12 cellular contexts compared by ENCODE assay signal in genomic region chr2:105617631-105618350, GRCh38.
A peak's percentile ranks its signal among the peaks of the same experiment; 100 is the strongest.
DNase-seq lines count a peak whose midpoint lies in the region; ATAC-seq and TF ChIP-seq lines count a peak whose summit lies in the region.
"Had no signal": no experiment of that assay in that cellular context is flagged by ENCODE, and none has a peak within 500 bp of the region (broad histone marks: within the 10 kb centered on the region; RNA-seq: fewer than 3 reads in every experiment).

No MANE protein-coding gene starts in this region.

- H3K9me3 ChIP-seq in upper lobe of right lung: no peaks in the 10 kb centered on the region
- H3K9me3 ChIP-seq: Peyer's patch had no signal

- no peak overlapping the region for H3K4me3 Mint-ChIP-seq in natural killer cell treated with Interleukin-12 subunit alpha and Interleukin-12 subunit beta and Interleukin-15 and Interleukin-18, amount 100 ng/mL, for 72 hours
- H3K4me3 Mint-ChIP-seq in natural killer cell: no peak overlapping the region

- H3K27me3 ChIP-seq in upper lobe of right lung: no peaks in the 10 kb centered on the region
- H3K27me3 ChIP-seq: Peyer's patch had no signal

- H3K27ac ChIP-seq in upper lobe of right lung: no peak overlapping the region
- H3K27ac ChIP-seq: Peyer's patch had no signal

- TF ChIP-seq CTCF in natural killer cell (IDR thresholded peaks at IDR 0.05): no peak
- TF ChIP-seq CTCF in upper lobe of right lung (IDR thresholded peaks at IDR 0.05): no peak

- DNase-seq in natural killer cell treated with Interleukin-12 subunit alpha and Interleukin-12 subunit beta and Interleukin-15 and Interleukin-18, amount 100 ng/mL, for 72 hours (ENCODE audit: low spot score): no peak
- DNase-seq in natural killer cell (no peak), NCI-H69 (lab: John Stamatoyannopoulos, UW) (peak; percentile 82), cerebellar cortex (ENCODE audit: low spot score) (peak; percentile 30), upper lobe of right lung (no peak), DMS114 treated with DMSO at 0.1 percent for 48 hours (lab: John Stamatoyannopoulos, UW; ENCODE audit: unreplicated experiment) (no peak)
- DNase-seq in stimulated activated CD4-positive, alpha-beta T cell treated with anti-CD3 and anti-CD28 coated beads, Interleukin-4, amount 100 ng/mL, for 1 hour: no peak
- no peak for DNase-seq in activated CD8-positive, alpha-beta memory T cell treated with anti-CD3 and anti-CD28 coated beads for 24 hours
- DNase-seq: activated naive CD4-positive, alpha-beta T cell treated with anti-CD3 and anti-CD28 coated beads, Interleukin-2, amount 50 U/mL, for 16 hours; HCEC 1CT; NCI-H187 treated with DMSO at 0.1 percent for 48 hours had no signal

- H3K4me1 Mint-ChIP-seq in natural killer cell treated with Interleukin-12 subunit alpha and Interleukin-12 subunit beta and Interleukin-15 and Interleukin-18, amount 100 ng/mL, for 72 hours (ENCODE audit: low read depth in 2 of 2): no peaks in the 10 kb centered on the region
- peaks cover 0 to 6% of the 10 kb centered on the region in 2 donors for H3K4me1 Mint-ChIP-seq in natural killer cell

- H3K4me1 ChIP-seq in upper lobe of right lung: no peaks in the 10 kb centered on the region

- no peak overlapping the region for H3K27ac Mint-ChIP-seq in natural killer cell treated with Interleukin-12 subunit alpha and Interleukin-12 subunit beta and Interleukin-15 and Interleukin-18, amount 100 ng/mL, for 72 hours
- no peak overlapping the region for H3K27ac Mint-ChIP-seq in natural killer cell

- H3K4me3 ChIP-seq in upper lobe of right lung: no peak overlapping the region
- H3K4me3 ChIP-seq: Peyer's patch had no signal

- no peaks in the 10 kb centered on the region for H3K36me3 Mint-ChIP-seq in natural killer cell treated with Interleukin-12 subunit alpha and Interleukin-12 subunit beta and Interleukin-15 and Interleukin-18, amount 100 ng/mL, for 72 hours
- H3K36me3 Mint-ChIP-seq in natural killer cell: no peaks in the 10 kb centered on the region

- H3K27me3 Mint-ChIP-seq in natural killer cell treated with Interleukin-12 subunit alpha and Interleukin-12 subunit beta and Interleukin-15 and Interleukin-18, amount 100 ng/mL, for 72 hours: peaks cover 13 to 16% of the 10 kb centered on the region in 2 donors
- peaks cover 15% of the 10 kb centered on the region in 2 donors for H3K27me3 Mint-ChIP-seq in natural killer cell (ENCODE audit: low read depth in 2 of 2)

- H3K9me3 Mint-ChIP-seq in natural killer cell treated with Interleukin-12 subunit alpha and Interleukin-12 subunit beta and Interleukin-15 and Interleukin-18, amount 100 ng/mL, for 72 hours: no peaks in the 10 kb centered on the region
- H3K9me3 Mint-ChIP-seq in natural killer cell: no peaks in the 10 kb centered on the region

- ATAC-seq in natural killer cell treated with Interleukin-12 subunit alpha and Interleukin-12 subunit beta and Interleukin-15 and Interleukin-18, amount 100 ng/mL, for 72 hours: peak; percentile 25 to 43
- ATAC-seq in natural killer cell: no peak
- ATAC-seq in upper lobe of right lung: peak; percentile 34

- intact Hi-C loops in natural killer cell (cut with micrococcal nuclease): no loop called here
- intact Hi-C loops in upper lobe of right lung (cut with DNase I): no loop called here

- H3K36me3 ChIP-seq in upper lobe of right lung: no peaks in the 10 kb centered on the region
- H3K36me3 ChIP-seq: Peyer's patch had no signal

Comparison
In these comparisons a context has a peak if more than half of its experiments do, and no peak if none do; other contexts are left out.
1. ATAC-seq: peak in natural killer cell treated with Interleukin-12 subunit alpha and Interleukin-12 subunit beta and Interleukin-15 and Interleukin-18, amount 100 ng/mL, for 72 hours (2 of 2) and upper lobe of right lung (single experiment); none in natural killer cell (0 of 3).
2. DNase-seq: peak in NCI-H69 (single experiment) and cerebellar cortex (single experiment); none in natural killer cell treated with Interleukin-12 subunit alpha and Interleukin-12 subunit beta and Interleukin-15 and Interleukin-18, amount 100 ng/mL, for 72 hours (single experiment), natural killer cell (single experiment), upper lobe of right lung (single experiment), DMS114 treated with DMSO at 0.1 percent for 48 hours (single experiment), stimulated activated CD4-positive, alpha-beta T cell treated with anti-CD3 and anti-CD28 coated beads, Interleukin-4, amount 100 ng/mL, for 1 hour (single experiment) and activated CD8-positive, alpha-beta memory T cell treated with anti-CD3 and anti-CD28 coated beads for 24 hours (single experiment).